1 cellular context compared by ENCODE assay signal in genomic region chr3:122457706-122458105, GRCh38.
TF ChIP-seq lines count a peak whose summit lies in the region.

No MANE protein-coding gene starts in this region.

TF ChIP-seq in WTC11, 78 proteins besides CTCF, POLR2A, EP300 and RAD21 (continued from another document):
- TF ChIP-seq MLX (CRISPR knock-in tag; IDR thresholded peaks at IDR 0.05) (no peak), ELF4 (CRISPR knock-in tag; IDR thresholded peaks at IDR 0.05; ENCODE audit: low read depth) (no peak), ZNF416 (CRISPR knock-in tag; IDR thresholded peaks at IDR 0.05) (no peak), USF1 (CRISPR knock-in tag; IDR thresholded peaks at IDR 0.05) (no peak), ZNF232 (CRISPR knock-in tag; IDR thresholded peaks at IDR 0.05) (no peak), ZNF425 (CRISPR knock-in tag; conservative IDR thresholded peaks at IDR 0.05) (no peak), TEAD1 (CRISPR knock-in tag; IDR thresholded peaks at IDR 0.05) (no peak), E2F5 (CRISPR knock-in tag; IDR thresholded peaks at IDR 0.05) (no peak), FOXP1 (CRISPR knock-in tag; IDR thresholded peaks at IDR 0.05; ENCODE audit: borderline replicate concordance) (no peak), E2F1 (CRISPR knock-in tag; IDR thresholded peaks at IDR 0.05) (no peak)
